9 cellular contexts compared by ENCODE assay signal in the genomic region with DNA sequence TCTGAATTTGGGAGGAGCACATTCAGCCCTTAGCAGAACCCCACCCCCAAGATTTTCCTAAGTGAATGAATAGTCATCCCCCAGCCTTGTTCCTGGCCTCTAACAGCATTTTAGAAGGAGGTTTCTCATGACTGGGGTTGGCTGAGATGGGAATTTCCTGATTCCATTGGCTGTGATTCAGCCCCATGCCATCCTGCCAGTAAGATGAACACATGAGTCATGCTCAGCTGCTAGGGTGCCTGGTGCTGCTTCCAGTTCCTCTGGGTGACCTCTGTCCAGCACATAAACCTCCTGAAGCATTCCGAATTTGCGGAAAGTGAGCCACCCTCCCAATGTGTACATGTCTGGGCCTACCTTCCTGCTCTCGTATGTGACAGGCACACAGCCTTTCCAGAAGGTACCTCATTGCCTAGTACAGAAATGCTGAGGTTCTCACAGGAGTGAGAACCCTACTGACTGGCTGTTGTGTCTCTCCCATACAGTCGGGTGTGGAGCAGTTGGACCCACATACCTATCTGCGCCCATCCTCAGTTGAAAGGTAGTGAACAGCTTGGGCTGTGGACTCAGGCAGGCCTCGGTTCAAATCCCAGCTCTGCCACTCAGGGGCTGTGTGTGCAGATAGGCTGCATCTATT.
DNase-seq lines count a peak whose midpoint lies in the region; ATAC-seq and TF ChIP-seq lines count a peak whose summit lies in the region.
"Had no signal": no experiment of that assay in that cellular context is flagged by ENCODE, and none has a peak within 500 bp of the region (broad histone marks: within the 10 kb centered on the region; RNA-seq: fewer than 3 reads in every experiment).

No MANE protein-coding gene starts in this region.

- H3K4me3 ChIP-seq in breast epithelium: no peak overlapping the region

- no peaks in the 10 kb centered on the region for H3K36me3 Mint-ChIP-seq in MCF 10A (ENCODE audit: insufficient read depth, unreplicated experiment)
- H3K36me3 Mint-ChIP-seq: CD4-positive, alpha-beta memory T cell had no signal

- no peak overlapping the region for H3K27ac Mint-ChIP-seq in MCF 10A (ENCODE audit: low read depth, unreplicated experiment)
- H3K27ac Mint-ChIP-seq: CD4-positive, alpha-beta memory T cell had no signal

- H3K36me3 ChIP-seq in breast epithelium: no peaks in the 10 kb centered on the region

- no peaks in the 10 kb centered on the region for H3K4me1 ChIP-seq in breast epithelium

- CTCF ChIA-PET in MCF 10A (lab: Yijun Ruan, JAX) (no interaction called here), GM10248 (lab: Yijun Ruan, JAX) (interaction anchor here (1.3 kb wide), 1 partner anchor 36 kb away, joined by 4 read pairs; no protein-coding TSS in a partner anchor)

- no peak for TF ChIP-seq POLR2A in breast epithelium (IDR thresholded peaks at IDR 0.05)

- H3K9me3 Mint-ChIP-seq in MCF 10A (ENCODE audit: unreplicated experiment): no peaks in the 10 kb centered on the region
- H3K9me3 Mint-ChIP-seq: CD4-positive, alpha-beta memory T cell had no signal

- ATAC-seq in GM21526 (IDR thresholded peaks at IDR 0.05; ENCODE audit: low FRiP score, unreplicated experiment): no peak

- TF ChIP-seq CTCF in MCF 10A (IDR thresholded peaks at IDR 0.05; ENCODE audit: unreplicated experiment) (no peak), breast epithelium (IDR thresholded peaks at IDR 0.05) (no peak), GM10248 (IDR thresholded peaks at IDR 0.05; ENCODE audit: control extremely low read depth, extremely low read depth, low read depth, missing control alignments) (no peak)

- no peak overlapping the region for H3K27ac ChIP-seq in breast epithelium

- POLR2A ChIA-PET in MCF 10A (lab: Yijun Ruan, JAX): interaction anchor here (0.7 kb wide), 1 partner anchor 128 kb away, joined by 3 read pairs; no protein-coding TSS in a partner anchor
- POLR2A ChIA-PET in GM10248 (lab: Yijun Ruan, JAX): no interaction called here

- no peak overlapping the region for H3K4me3 Mint-ChIP-seq in MCF 10A (ENCODE audit: unreplicated experiment)
- H3K4me3 Mint-ChIP-seq: CD4-positive, alpha-beta memory T cell had no signal

- BruUV-seq in MCF 10A (replicated peaks; lab: Mats Ljungman, UMichigan): no TSS peak

- peaks cover 39% of the 10 kb centered on the region for H3K27me3 Mint-ChIP-seq in MCF 10A (ENCODE audit: insufficient read depth, unreplicated experiment)
- H3K27me3 Mint-ChIP-seq: CD4-positive, alpha-beta memory T cell had no signal

- peaks cover 10% of the 10 kb centered on the region for H3K4me1 Mint-ChIP-seq in MCF 10A (ENCODE audit: insufficient read depth, unreplicated experiment)

- H3K9me3 ChIP-seq in breast epithelium: no peaks in the 10 kb centered on the region

- DNase-seq in MCF 10A (ENCODE audit: unreplicated experiment) (peak; percentile 87), breast epithelium (ENCODE audit: low spot score in 2 of 2) (no peak), brain pericyte (ENCODE audit: low read depth, low spot score) (peak; percentile 73), inferior parietal cortex (ENCODE audit: extremely low spot score) (peak; percentile 85), GM10248 (ENCODE audit: extremely low spot score) (no peak), SKM-1 (lab: John Stamatoyannopoulos, UW; ENCODE audit: unreplicated experiment) (no peak)
- no peak for DNase-seq in stimulated activated CD4-positive, alpha-beta T cell treated with anti-CD3 and anti-CD28 coated beads, Interleukin-2, amount 100 ng/mL, for 48 hours
- DNase-seq: CD4-positive, alpha-beta memory T cell had no signal

- intact Hi-C loops in MCF 10A (cut with micrococcal nuclease) (loop anchor here (10.0 kb wide), 1 partner anchor 853 kb away; no protein-coding TSS in a partner anchor), breast epithelium (cut with DNase I; ENCODE audit: low total_unique reads) (no loop called here)

- H3K27me3 ChIP-seq in breast epithelium: no peaks in the 10 kb centered on the region

Comparison
In these comparisons a context has a peak if more than half of its experiments do, and no peak if none do; other contexts are left out.
1. DNase-seq: peak in MCF 10A (single experiment), brain pericyte (single experiment) and inferior parietal cortex (single experiment); none in breast epithelium (0 of 2), GM10248 (single experiment), SKM-1 (single experiment) and stimulated activated CD4-positive, alpha-beta T cell treated with anti-CD3 and anti-CD28 coated beads, Interleukin-2, amount 100 ng/mL, for 48 hours (0 of 2).